ENCODE assay signal across 12 cellular contexts in genomic region chr10:24887855-24888231, GRCh38.
DNase-seq lines count a peak whose midpoint lies in the region; ATAC-seq and TF ChIP-seq lines count a peak whose summit lies in the region.
"Had no signal": no experiment of that assay in that cellular context is flagged by ENCODE, and none has a peak within 500 bp of the region (broad histone marks: within the 10 kb centered on the region; RNA-seq: fewer than 3 reads in every experiment).

No MANE protein-coding gene starts in this region.

- H3K4me1 Mint-ChIP-seq in T-helper 1 cell treated with Interleukin-12 subunit alpha and Interleukin-12 subunit beta and Interleukin-4 antibody, amounts not matched to agents 30 μg/mL and 1 μg/mL, for 36 hours (ENCODE audit: low read depth) = peaks cover 18% of the 10 kb centered on the region
- H3K4me1 Mint-ChIP-seq in natural killer cell = peaks cover 56 to 59% of the 10 kb centered on the region in 2 donors

- no peak for TF ChIP-seq CTCF in natural killer cell (IDR thresholded peaks at IDR 0.05)
- no peak for TF ChIP-seq CTCF in tibial nerve (IDR thresholded peaks at IDR 0.05)

- no peaks in the 10 kb centered on the region for H3K27me3 Mint-ChIP-seq in T-helper 1 cell treated with Interleukin-12 subunit alpha and Interleukin-12 subunit beta and Interleukin-4 antibody, amounts not matched to agents 30 μg/mL and 1 μg/mL, for 36 hours (ENCODE audit: low read depth)
- H3K27me3 Mint-ChIP-seq in natural killer cell (ENCODE audit: low read depth in 2 of 2) = no peaks in the 10 kb centered on the region

- peak overlapping the region; percentile 73 for H3K4me3 Mint-ChIP-seq in T-helper 1 cell treated with Interleukin-12 subunit alpha and Interleukin-12 subunit beta and Interleukin-4 antibody, amounts not matched to agents 30 μg/mL and 1 μg/mL, for 36 hours
- H3K4me3 Mint-ChIP-seq in natural killer cell = peak overlapping the region; percentile 79

- peak overlapping the region; percentile 88 for H3K27ac Mint-ChIP-seq in T-helper 1 cell treated with Interleukin-12 subunit alpha and Interleukin-12 subunit beta and Interleukin-4 antibody, amounts not matched to agents 30 μg/mL and 1 μg/mL, for 36 hours
- H3K27ac Mint-ChIP-seq in natural killer cell = peak overlapping the region; percentile 91 to 94

- peaks cover 7% of the 10 kb centered on the region for H3K9me3 Mint-ChIP-seq in T-helper 1 cell treated with Interleukin-12 subunit alpha and Interleukin-12 subunit beta and Interleukin-4 antibody, amounts not matched to agents 30 μg/mL and 1 μg/mL, for 36 hours
- peaks cover 0 to 4% of the 10 kb centered on the region in 2 donors for H3K9me3 Mint-ChIP-seq in natural killer cell

- no peaks in the 10 kb centered on the region for H3K27me3 ChIP-seq in tibial nerve

- no peaks in the 10 kb centered on the region for H3K36me3 ChIP-seq in tibial nerve
- H3K36me3 ChIP-seq: left ventricle myocardium inferior had no signal

- H3K27ac ChIP-seq in tibial nerve = peak overlapping the region in 1 of 4 donors; percentile 17
- H3K27ac ChIP-seq: 22Rv1, left ventricle myocardium inferior, psoas muscle had no signal

- WGBS in tibial nerve, 2 donors = 97 to 98% methylated on average over 2 of the region's 2 CpGs

- H3K36me3 Mint-ChIP-seq in T-helper 1 cell treated with Interleukin-12 subunit alpha and Interleukin-12 subunit beta and Interleukin-4 antibody, amounts not matched to agents 30 μg/mL and 1 μg/mL, for 36 hours (ENCODE audit: low read depth) = peaks cover 9% of the 10 kb centered on the region
- no peaks in the 10 kb centered on the region for H3K36me3 Mint-ChIP-seq in natural killer cell

- H3K4me1 ChIP-seq in tibial nerve = peaks cover 0 to 10% (median 2%) of the 10 kb centered on the region in 4 donors
- H3K4me1 ChIP-seq: psoas muscle had no signal

- no peak for TF ChIP-seq EP300 in tibial nerve (IDR thresholded peaks at IDR 0.05)

- DNase-seq in T-helper 1 cell (no peak), natural killer cell (no peak), foreskin melanocyte (no peak), dermis blood vessel endothelial cell (no peak), tibial nerve (ENCODE audit: low spot score in 2 of 2) (no peak)
- DNase-seq: GF-D8, left ventricle myocardium inferior, psoas muscle had no signal

- intact Hi-C loops in natural killer cell (cut with micrococcal nuclease) = loop anchor here (1.0 to 5.0 kb wide), 3 partner anchors 64 to 166 kb away; partner anchors contain the start of genes ARHGAP21, ENKUR, PRTFDC1 and THNSL1

- ATAC-seq in HG02571 (IDR thresholded peaks at IDR 0.05; ENCODE audit: unreplicated experiment) (peak; percentile 7), HG03520 (IDR thresholded peaks at IDR 0.05; ENCODE audit: unreplicated experiment) (peak; percentile 17), natural killer cell (peak; percentile 17 to 19 (median 18))
- ATAC-seq: psoas muscle had no signal

- no peak overlapping the region for H3K4me3 ChIP-seq in tibial nerve
- H3K4me3 ChIP-seq: left ventricle myocardium inferior, psoas muscle had no signal

- no peaks in the 10 kb centered on the region for H3K9me3 ChIP-seq in tibial nerve
- H3K9me3 ChIP-seq: left ventricle myocardium inferior, psoas muscle had no signal

- no peak for TF ChIP-seq POLR2A in tibial nerve (IDR thresholded peaks at IDR 0.05)
